Comparison of ENCODE assay signal across 18 cellular contexts in genomic region chr10:100325164-100325563, GRCh38. TPM values are rescaled to one million over a fixed set of nuclear protein-coding genes. Genes with fewer than 3 reads are reported as not detected.
DNase-seq lines count a peak whose midpoint lies in the region; TF ChIP-seq lines count a peak whose summit lies in the region.
"Had no signal": no experiment of that assay in that cellular context is flagged by ENCODE, and none has a peak within 500 bp of the region (broad histone marks: within the 10 kb centered on the region; RNA-seq: fewer than 3 reads in every experiment).

No MANE protein-coding gene starts in this region.

- no peaks in the 10 kb centered on the region for H3K9me3 ChIP-seq in neutrophil
- H3K9me3 ChIP-seq: heart left ventricle, thoracic aorta had no signal

- DNase-seq in HT-29 (ENCODE audit: low spot score), result peak; percentile 11
- DNase-seq in dermis blood vessel endothelial cell, result peak; percentile 13
- no peak for DNase-seq in GOT3 (lab: John Stamatoyannopoulos, UW)
- DNase-seq in activated T-helper 1 cell treated with anti-CD3 and anti-CD28 coated beads, Interleukin-12 subunit alpha, Interleukin-12 subunit beta, Interleukin-2, Interleukin-4 antibody, amounts not matched to agents 30 ng/mL and 10 ng/mL and 1 ng/mL, durations not matched to agents 14 hours and 24 hours and 36 hours (ENCODE audit: low spot score), result no peak
- DNase-seq: activated CD8-positive, alpha-beta T cell treated with anti-CD3 and anti-CD28 coated beads for 36 hours; activated T-cell treated with anti-CD3 and anti-CD28 coated beads, Interleukin-2, amount 50 U/mL, for 24 hours; heart left ventricle; NCI-H1436 treated with DMSO at 0.1 percent for 48 hours; NCI-H2171; NCI-H69; SHP77 treated with DMSO at 0.1 percent for 48 hours; stimulated activated CD4-positive, alpha-beta T cell treated with anti-CD3 and anti-CD28 coated beads, Interleukin-12 subunit alpha, Interleukin-12 subunit beta, amount 100 ng/mL, for 4 hours; WERI-Rb-1 had no signal

- H3K27ac Mint-ChIP-seq in activated T-helper 1 cell treated with anti-CD3 and anti-CD28 coated beads, Interleukin-12 subunit alpha, Interleukin-12 subunit beta, Interleukin-2, Interleukin-4 antibody, amounts not matched to agents 30 ng/mL and 10 ng/mL and 1 ng/mL, durations not matched to agents 14 hours and 24 hours and 36 hours, result no peak overlapping the region
- H3K27ac Mint-ChIP-seq: activated CD8-positive, alpha-beta T cell treated with anti-CD3 and anti-CD28 coated beads for 36 hours; activated naive CD4-positive, alpha-beta T cell treated with anti-CD3 and anti-CD28 coated beads, Interleukin-2, amount 50 U/mL, for 24 hours; activated T-cell treated with anti-CD3 and anti-CD28 coated beads, Interleukin-2, amount 50 U/mL, for 24 hours; T-helper 1 cell treated with Interleukin-12 subunit alpha and Interleukin-12 subunit beta and Interleukin-4 antibody, amounts not matched to agents 30 μg/mL and 1 μg/mL, for 36 hours had no signal

- H3K4me3 Mint-ChIP-seq in activated T-helper 1 cell treated with anti-CD3 and anti-CD28 coated beads, Interleukin-12 subunit alpha, Interleukin-12 subunit beta, Interleukin-2, Interleukin-4 antibody, amounts not matched to agents 30 ng/mL and 10 ng/mL and 1 ng/mL, durations not matched to agents 14 hours and 24 hours and 36 hours, result no peak overlapping the region
- H3K4me3 Mint-ChIP-seq: activated CD8-positive, alpha-beta T cell treated with anti-CD3 and anti-CD28 coated beads for 36 hours; activated naive CD4-positive, alpha-beta T cell treated with anti-CD3 and anti-CD28 coated beads, Interleukin-2, amount 50 U/mL, for 24 hours; activated T-cell treated with anti-CD3 and anti-CD28 coated beads, Interleukin-2, amount 50 U/mL, for 24 hours; T-helper 1 cell treated with Interleukin-12 subunit alpha and Interleukin-12 subunit beta and Interleukin-4 antibody, amounts not matched to agents 30 μg/mL and 1 μg/mL, for 36 hours had no signal

- intact Hi-C loops in activated T-helper 1 cell treated with anti-CD3 and anti-CD28 coated beads, Interleukin-12 subunit alpha, Interleukin-12 subunit beta, Interleukin-2, Interleukin-4 antibody, amounts not matched to agents 30 ng/mL and 10 ng/mL and 1 ng/mL, durations not matched to agents 14 hours and 24 hours and 36 hours (cut with micrococcal nuclease), result no loop called here

- H3K4me1 Mint-ChIP-seq in activated T-helper 1 cell treated with anti-CD3 and anti-CD28 coated beads, Interleukin-12 subunit alpha, Interleukin-12 subunit beta, Interleukin-2, Interleukin-4 antibody, amounts not matched to agents 30 ng/mL and 10 ng/mL and 1 ng/mL, durations not matched to agents 14 hours and 24 hours and 36 hours (ENCODE audit: low read depth), result peaks cover 13% of the 10 kb centered on the region

- H3K9me3 Mint-ChIP-seq in activated T-helper 1 cell treated with anti-CD3 and anti-CD28 coated beads, Interleukin-12 subunit alpha, Interleukin-12 subunit beta, Interleukin-2, Interleukin-4 antibody, amounts not matched to agents 30 ng/mL and 10 ng/mL and 1 ng/mL, durations not matched to agents 14 hours and 24 hours and 36 hours, result no peaks in the 10 kb centered on the region
- H3K9me3 Mint-ChIP-seq: activated CD8-positive, alpha-beta T cell treated with anti-CD3 and anti-CD28 coated beads for 36 hours; activated naive CD4-positive, alpha-beta T cell treated with anti-CD3 and anti-CD28 coated beads, Interleukin-2, amount 50 U/mL, for 24 hours; activated T-cell treated with anti-CD3 and anti-CD28 coated beads, Interleukin-2, amount 50 U/mL, for 24 hours; T-helper 1 cell treated with Interleukin-12 subunit alpha and Interleukin-12 subunit beta and Interleukin-4 antibody, amounts not matched to agents 30 μg/mL and 1 μg/mL, for 36 hours had no signal

- H3K4me3 ChIP-seq in neutrophil (ENCODE audit: low read depth in 1 of 2, low read length in 1 of 2), result no peak overlapping the region
- H3K4me3 ChIP-seq: heart left ventricle, thoracic aorta had no signal

- peaks cover 28 to 29% of the 10 kb centered on the region in 2 experiments for H3K4me1 ChIP-seq in neutrophil (ENCODE audit: control insufficient read depth in 1 of 2, insufficient read depth in 1 of 2, low read depth in 1 of 2, low read length in 1 of 2)

- H3K27me3 ChIP-seq in neutrophil, result peaks cover 2% of the 10 kb centered on the region

- peak overlapping the region; percentile 93 for H3K27ac ChIP-seq in neutrophil
- H3K27ac ChIP-seq: heart left ventricle, thoracic aorta, WERI-Rb-1 had no signal

- H3K36me3 Mint-ChIP-seq in activated T-helper 1 cell treated with anti-CD3 and anti-CD28 coated beads, Interleukin-12 subunit alpha, Interleukin-12 subunit beta, Interleukin-2, Interleukin-4 antibody, amounts not matched to agents 30 ng/mL and 10 ng/mL and 1 ng/mL, durations not matched to agents 14 hours and 24 hours and 36 hours (ENCODE audit: low read depth), result no peaks in the 10 kb centered on the region
- H3K36me3 Mint-ChIP-seq: activated naive CD4-positive, alpha-beta T cell treated with anti-CD3 and anti-CD28 coated beads, Interleukin-2, amount 50 U/mL, for 24 hours had no signal

- TF ChIP-seq CTCF in neutrophil (IDR thresholded peaks at IDR 0.05), result no peak

- H3K27me3 Mint-ChIP-seq in activated T-helper 1 cell treated with anti-CD3 and anti-CD28 coated beads, Interleukin-12 subunit alpha, Interleukin-12 subunit beta, Interleukin-2, Interleukin-4 antibody, amounts not matched to agents 30 ng/mL and 10 ng/mL and 1 ng/mL, durations not matched to agents 14 hours and 24 hours and 36 hours (ENCODE audit: insufficient read depth), result peaks cover 14% of the 10 kb centered on the region
- H3K27me3 Mint-ChIP-seq: activated CD8-positive, alpha-beta T cell treated with anti-CD3 and anti-CD28 coated beads for 36 hours had no signal

- no peaks in the 10 kb centered on the region for H3K36me3 ChIP-seq in neutrophil
- H3K36me3 ChIP-seq: heart left ventricle, thoracic aorta, WERI-Rb-1 had no signal

RNA-seq across cellular contexts. Expression of gene PKD2L1, which starts 4.9 kb away (rescaled TPM):
- total RNA-seq in HT-29 (2014; rRNA removed; shearing (Covaris generic)), result 0.21 TPM in 1 of 2 replicates, not detected in the other
- not detected in 2 replicates for total RNA-seq in dermis blood vessel endothelial cell
- total RNA-seq in activated T-helper 1 cell treated with anti-CD3 and anti-CD28 coated beads, Interleukin-12 subunit alpha, Interleukin-12 subunit beta, Interleukin-2, Interleukin-4 antibody, amounts not matched to agents 30 ng/mL and 10 ng/mL and 1 ng/mL, durations not matched to agents 14 hours and 24 hours and 36 hours, result not detected in 2 replicates
- total RNA-seq: activated CD8-positive, alpha-beta T cell treated with anti-CD3 and anti-CD28 coated beads for 36 hours; heart left ventricle; renal cortical epithelial cell had no signal

RNA-seq across cellular contexts. Expression of gene SCD, which starts 21.9 kb away (rescaled TPM):
- total RNA-seq in HT-29 (2014; rRNA removed; shearing (Covaris generic)), result 253 and 267 TPM in 2 replicates
- 62.3 and 297 TPM in 2 replicates for total RNA-seq in dermis blood vessel endothelial cell
- 194 TPM in 2 replicates for total RNA-seq in activated T-helper 1 cell treated with anti-CD3 and anti-CD28 coated beads, Interleukin-12 subunit alpha, Interleukin-12 subunit beta, Interleukin-2, Interleukin-4 antibody, amounts not matched to agents 30 ng/mL and 10 ng/mL and 1 ng/mL, durations not matched to agents 14 hours and 24 hours and 36 hours

RNA-seq across cellular contexts. Expression of gene BLOC1S2, which starts 38.7 kb away (rescaled TPM):
- 24.5 and 37.6 TPM in 2 replicates for total RNA-seq in HT-29 (2014; rRNA removed; shearing (Covaris generic))
- 35.1 and 44.2 TPM in 2 replicates for total RNA-seq in dermis blood vessel endothelial cell
- 65.7 and 66.5 TPM in 2 replicates for total RNA-seq in activated T-helper 1 cell treated with anti-CD3 and anti-CD28 coated beads, Interleukin-12 subunit alpha, Interleukin-12 subunit beta, Interleukin-2, Interleukin-4 antibody, amounts not matched to agents 30 ng/mL and 10 ng/mL and 1 ng/mL, durations not matched to agents 14 hours and 24 hours and 36 hours

RNA-seq across cellular contexts. Expression of gene CWF19L1, which starts 57.7 kb away (rescaled TPM):
- 18.1 and 19.5 TPM in 2 replicates for total RNA-seq in HT-29 (2014; rRNA removed; shearing (Covaris generic))
- 32.5 and 37.0 TPM in 2 replicates for total RNA-seq in dermis blood vessel endothelial cell
- total RNA-seq in activated T-helper 1 cell treated with anti-CD3 and anti-CD28 coated beads, Interleukin-12 subunit alpha, Interleukin-12 subunit beta, Interleukin-2, Interleukin-4 antibody, amounts not matched to agents 30 ng/mL and 10 ng/mL and 1 ng/mL, durations not matched to agents 14 hours and 24 hours and 36 hours, result 37.3 and 42.6 TPM in 2 replicates

Comparison
In these comparisons a context has a peak if more than half of its experiments do, and no peak if none do; other contexts are left out.
1. DNase-seq: peak in HT-29 (single experiment) and dermis blood vessel endothelial cell (single experiment); none in GOT3 (single experiment) and activated T-helper 1 cell treated with anti-CD3 and anti-CD28 coated beads, Interleukin-12 subunit alpha, Interleukin-12 subunit beta, Interleukin-2, Interleukin-4 antibody, amounts not matched to agents 30 ng/mL and 10 ng/mL and 1 ng/mL, durations not matched to agents 14 hours and 24 hours and 36 hours (single experiment).